In the genomic region with DNA sequence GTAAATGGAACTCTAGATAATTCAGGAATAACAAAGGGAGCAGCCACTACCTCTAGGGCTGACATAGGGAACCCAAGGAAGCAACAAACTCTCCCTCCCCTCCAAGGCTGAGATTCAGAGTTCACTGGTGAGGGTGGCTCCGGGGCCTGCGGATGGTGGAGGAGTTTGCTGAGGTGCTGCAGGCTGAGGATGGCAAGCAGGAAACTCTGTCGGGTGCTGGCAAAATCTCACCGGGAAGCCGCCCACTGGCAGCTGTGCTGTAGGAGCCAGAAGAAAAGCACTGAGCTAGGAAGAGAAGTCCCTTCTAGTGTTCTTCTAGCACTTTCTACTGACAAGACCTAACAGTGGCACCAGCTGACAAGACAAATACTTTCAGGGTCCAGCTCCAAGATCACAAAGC, we compare ENCODE assay signal across 16 cellular contexts. TPM values are rescaled to one million over a fixed set of nuclear protein-coding genes. Genes with fewer than 3 reads are reported as not detected.
DNase-seq lines count a peak whose midpoint lies in the region; ATAC-seq and TF ChIP-seq lines count a peak whose summit lies in the region.
"Had no signal": no experiment of that assay in that cellular context is flagged by ENCODE, and none has a peak within 500 bp of the region (broad histone marks: within the 10 kb centered on the region; RNA-seq: fewer than 3 reads in every experiment).

No MANE protein-coding gene starts in this region.

- H3K27ac ChIP-seq in cingulate gyrus (ENCODE audit: low read depth, low read length) (peak overlapping the region; percentile 49), gastrocnemius medialis (peak overlapping the region; percentile 71 to 78 (median 74))
- H3K27ac ChIP-seq: BLaER1, GM23248 had no signal

- peaks cover 11 to 12% of the 10 kb centered on the region in 2 donors for H3K36me3 Mint-ChIP-seq in CD14-positive monocyte
- no peaks in the 10 kb centered on the region for H3K36me3 Mint-ChIP-seq in activated CD4-positive, alpha-beta T cell treated with anti-CD3 and anti-CD28 coated beads, Interleukin-2, amount 10 ng/mL, durations not matched to agents 7 days and 5 days (ENCODE audit: low read depth)
- H3K36me3 Mint-ChIP-seq: CD4-positive, CD25-positive, alpha-beta regulatory T cell; IgD-negative memory B cell had no signal

- TF ChIP-seq POLR2A in gastrocnemius medialis (IDR thresholded peaks at IDR 0.05): no peak

- H3K9me3 ChIP-seq in gastrocnemius medialis: no peaks in the 10 kb centered on the region
- H3K9me3 ChIP-seq: BLaER1 had no signal

- intact Hi-C loops in CD14-positive monocyte (cut with micrococcal nuclease): loop anchor here (5.0 kb wide), 2 partner anchors 43 to 48 kb away; a partner anchor contains a TSS
- intact Hi-C loops in gastrocnemius medialis (cut with DNase I; ENCODE audit: low total_unique reads): loop anchor here (5.0 kb wide), 1 partner anchor 1772 kb away; no protein-coding TSS in a partner anchor
- intact Hi-C loops in left cardiac atrium (cut with DNase I): no loop called here

- in situ Hi-C loops in gastrocnemius medialis (cut with MboI; ENCODE audit: low sequenced_read_pairs in 4 of 4): loop anchor here in 1 of 4 donors (25.0 kb wide), 1 partner anchor 443 kb away; a partner anchor contains a TSS

- H3K4me3 ChIP-seq in gastrocnemius medialis: no peak overlapping the region
- H3K4me3 ChIP-seq: BLaER1, GM23248 had no signal

- no peaks in the 10 kb centered on the region for H3K36me3 ChIP-seq in gastrocnemius medialis
- H3K36me3 ChIP-seq: BLaER1 had no signal

- H3K27ac Mint-ChIP-seq in CD14-positive monocyte: peak overlapping the region; percentile 88 to 98 (median 94)
- no peak overlapping the region for H3K27ac Mint-ChIP-seq in activated CD4-positive, alpha-beta T cell treated with anti-CD3 and anti-CD28 coated beads, Interleukin-2, amount 10 ng/mL, durations not matched to agents 7 days and 5 days
- H3K27ac Mint-ChIP-seq: CD4-positive, CD25-positive, alpha-beta regulatory T cell had no signal

- peaks cover 23 to 28% of the 10 kb centered on the region in 2 donors for H3K4me1 ChIP-seq in gastrocnemius medialis

- no peak for TF ChIP-seq CTCF in CD14-positive monocyte (IDR thresholded peaks at IDR 0.05)
- no peak for TF ChIP-seq CTCF in gastrocnemius medialis (IDR thresholded peaks at IDR 0.05 in 4 of 5, conservative IDR thresholded peaks at IDR 0.05 in 1 of 5)

- H3K4me3 Mint-ChIP-seq in CD14-positive monocyte: no peak overlapping the region
- H3K4me3 Mint-ChIP-seq in activated CD4-positive, alpha-beta T cell treated with anti-CD3 and anti-CD28 coated beads, Interleukin-2, amount 10 ng/mL, durations not matched to agents 7 days and 5 days: no peak overlapping the region

- peaks cover 52% of the 10 kb centered on the region for H3K4me1 Mint-ChIP-seq in CD14-positive monocyte
- H3K4me1 Mint-ChIP-seq in activated CD4-positive, alpha-beta T cell treated with anti-CD3 and anti-CD28 coated beads, Interleukin-2, amount 10 ng/mL, durations not matched to agents 7 days and 5 days: peaks cover 18% of the 10 kb centered on the region

- no peaks in the 10 kb centered on the region for H3K27me3 ChIP-seq in gastrocnemius medialis
- H3K27me3 ChIP-seq: BLaER1 had no signal

- peaks cover 0 to 7% (median 0%) of the 10 kb centered on the region in 7 donors for H3K9me3 Mint-ChIP-seq in CD14-positive monocyte
- no peaks in the 10 kb centered on the region for H3K9me3 Mint-ChIP-seq in activated CD4-positive, alpha-beta T cell treated with anti-CD3 and anti-CD28 coated beads, Interleukin-2, amount 10 ng/mL, durations not matched to agents 7 days and 5 days
- H3K9me3 Mint-ChIP-seq: CD4-positive, CD25-positive, alpha-beta regulatory T cell; IgD-negative memory B cell had no signal

- POLR2A ChIA-PET in activated CD4-positive, alpha-beta T cell treated with anti-CD3 and anti-CD28 coated beads, Interleukin-2, amount 10 ng/mL, durations not matched to agents 7 days and 5 days (lab: Charles Lee): no interaction called here

- DNase-seq in CD14-positive monocyte (ENCODE audit: low spot score) (no peak), mesenteric fat pad (ENCODE audit: low spot score) (peak; percentile 30), gastrocnemius medialis (no peak), left cardiac atrium (no peak)
- DNase-seq in activated CD4-positive, alpha-beta T cell treated with anti-CD3 and anti-CD28 coated beads, Interleukin-2, amount 10 ng/mL, durations not matched to agents 7 days and 5 days: no peak
- DNase-seq: 8988T; Calu3; CD4-positive, CD25-positive, alpha-beta regulatory T cell; DMS 273 treated with DMSO at 0.1 percent for 48 hours had no signal

- ATAC-seq in gastrocnemius medialis (peak in 1 of 2 donors; percentile 23), GM21447 (IDR thresholded peaks at IDR 0.05; ENCODE audit: unreplicated experiment) (no peak), left cardiac atrium (no peak)
- ATAC-seq: HCT116 had no signal

- CTCF ChIA-PET in activated CD4-positive, alpha-beta T cell treated with anti-CD3 and anti-CD28 coated beads, Interleukin-2, amount 10 ng/mL, durations not matched to agents 7 days and 5 days (lab: Charles Lee): no interaction called here

- peaks cover 1 to 10% (median 5%) of the 10 kb centered on the region in 3 donors for H3K27me3 Mint-ChIP-seq in CD14-positive monocyte (ENCODE audit: low read depth in 3 of 3)
- peaks cover 24% of the 10 kb centered on the region for H3K27me3 Mint-ChIP-seq in activated CD4-positive, alpha-beta T cell treated with anti-CD3 and anti-CD28 coated beads, Interleukin-2, amount 10 ng/mL, durations not matched to agents 7 days and 5 days
- H3K27me3 Mint-ChIP-seq: IgD-negative memory B cell had no signal

RNA-seq across cellular contexts. Expression of a gene that starts 12.5 kb away (rescaled TPM):
- 10 to 100 TPM; 10.5 to 15.0 TPM for polyA plus RNA-seq in CD14-positive monocyte
- total RNA-seq in mesenteric fat pad: 2.8 TPM
- total RNA-seq in gastrocnemius medialis: 1 to 10 TPM in 3 of 4 donors, under 1 TPM in 1; 0.53 to 2.5 (median 2.1) TPM
- not detected for total RNA-seq in activated CD4-positive, alpha-beta T cell treated with anti-CD3 and anti-CD28 coated beads, Interleukin-2, amount 10 ng/mL, durations not matched to agents 7 days and 5 days
- total RNA-seq in left cardiac atrium: 1 to 10 TPM; 2.5 to 3.4 TPM
- total RNA-seq: CD4-positive, CD25-positive, alpha-beta regulatory T cell; Daoy; GM23248 had no signal

RNA-seq across cellular contexts. Expression of a gene that starts 41.0 kb away (rescaled TPM):
- 1 to 10 TPM; 3.8 to 5.7 TPM for polyA plus RNA-seq in CD14-positive monocyte
- total RNA-seq in mesenteric fat pad (0.84 TPM), gastrocnemius medialis (under 1 TPM in 1 of 4 donors, not detected in 3; 0.56 TPM), left cardiac atrium (under 1 TPM; 0.37 to 0.53 TPM)
- not detected for total RNA-seq in activated CD4-positive, alpha-beta T cell treated with anti-CD3 and anti-CD28 coated beads, Interleukin-2, amount 10 ng/mL, durations not matched to agents 7 days and 5 days
- total RNA-seq: CD4-positive, CD25-positive, alpha-beta regulatory T cell; Daoy; GM23248 had no signal
- polyA plus RNA-seq: GM23248 had no signal

Comparison
In these comparisons a context has a peak if more than half of its experiments do, and no peak if none do; other contexts are left out.
1. intact Hi-C loops: an anchor here in CD14-positive monocyte (5.0 kb wide) and gastrocnemius medialis (5.0 kb wide); none called in left cardiac atrium.